Comparison of ENCODE assay signal across 16 cellular contexts in the genomic region with DNA sequence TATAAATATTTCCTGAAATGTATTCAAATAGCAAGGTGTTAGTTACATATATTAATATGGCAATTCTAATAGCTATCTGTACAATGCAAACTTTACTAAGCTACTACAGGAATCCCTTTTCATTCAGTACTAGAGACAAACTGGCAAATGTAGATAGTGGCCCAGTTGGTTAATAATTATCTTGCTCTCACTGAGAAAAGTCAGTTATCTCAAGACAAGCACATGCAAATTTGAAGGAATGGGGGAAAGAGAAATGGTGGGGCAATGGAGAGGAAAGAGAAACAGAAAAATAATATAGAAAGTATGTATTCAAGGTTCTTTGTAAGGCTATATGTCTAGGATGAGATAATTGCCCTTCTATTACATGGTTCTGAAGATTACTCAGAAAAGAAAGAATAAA.
DNase-seq lines count a peak whose midpoint lies in the region; ATAC-seq lines count a peak whose summit lies in the region.
"Had no signal": no experiment of that assay in that cellular context is flagged by ENCODE, and none has a peak within 500 bp of the region (broad histone marks: within the 10 kb centered on the region; RNA-seq: fewer than 3 reads in every experiment).

No MANE protein-coding gene starts in this region.

- intact Hi-C loops in left ventricle myocardium superior (cut with micrococcal nuclease): no loop called here

- DNase-seq in NCI-H1105 (lab: John Stamatoyannopoulos, UW) (no peak), ureter (ENCODE audit: low spot score) (no peak), left ventricle myocardium superior (no peak)
- no peak for DNase-seq in stimulated activated naive CD4-positive, alpha-beta T cell treated with Interleukin-2 at 50 U/mL for 16 hours (lab: John Stamatoyannopoulos, UW)
- DNase-seq: activated CD4-positive, alpha-beta T cell treated with anti-CD3 and anti-CD28 coated beads for 36 hours; activated T-cell treated with anti-CD3 and anti-CD28 coated beads, Interleukin-2, amount 50 U/mL, for 72 hours; gastrocnemius medialis; kidney glomerular epithelial cell; NCI-H1694 treated with DMSO at 0.1 percent for 48 hours; stimulated activated CD4-positive, alpha-beta T cell treated with anti-CD3 and anti-CD28 coated beads, Interleukin-4, amount 100 ng/mL, for 1 hour; stimulated activated naive B cell treated with anti-CD40 and anti-IgM and Interleukin-4, amounts not matched to agents 10 μg/mL and 1 μg/mL and 100 μg/mL, for 72 hours; SW 1271 had no signal

- ATAC-seq in GM18508 (IDR thresholded peaks at IDR 0.05; ENCODE audit: insufficient read depth, unreplicated experiment) (peak; percentile 97), GM19455 (IDR thresholded peaks at IDR 0.05; ENCODE audit: unreplicated experiment) (peak; percentile 52), HG02763 (IDR thresholded peaks at IDR 0.05; ENCODE audit: unreplicated experiment) (peak; percentile 96), HG03432 (IDR thresholded peaks at IDR 0.05; ENCODE audit: unreplicated experiment) (peak; percentile 89), left ventricle myocardium superior (no peak)
- ATAC-seq: activated CD4-positive, alpha-beta T cell treated with anti-CD3 and anti-CD28 coated beads for 36 hours; activated T-cell treated with anti-CD3 and anti-CD28 coated beads, Interleukin-2, amount 50 U/mL, for 72 hours; gastrocnemius medialis; stimulated activated naive B cell treated with anti-CD40 and anti-IgM and Interleukin-4, amounts not matched to agents 10 μg/mL and 1 μg/mL and 100 μg/mL, for 72 hours had no signal
